ENCODE assay signal across 9 cellular contexts in the genomic region with DNA sequence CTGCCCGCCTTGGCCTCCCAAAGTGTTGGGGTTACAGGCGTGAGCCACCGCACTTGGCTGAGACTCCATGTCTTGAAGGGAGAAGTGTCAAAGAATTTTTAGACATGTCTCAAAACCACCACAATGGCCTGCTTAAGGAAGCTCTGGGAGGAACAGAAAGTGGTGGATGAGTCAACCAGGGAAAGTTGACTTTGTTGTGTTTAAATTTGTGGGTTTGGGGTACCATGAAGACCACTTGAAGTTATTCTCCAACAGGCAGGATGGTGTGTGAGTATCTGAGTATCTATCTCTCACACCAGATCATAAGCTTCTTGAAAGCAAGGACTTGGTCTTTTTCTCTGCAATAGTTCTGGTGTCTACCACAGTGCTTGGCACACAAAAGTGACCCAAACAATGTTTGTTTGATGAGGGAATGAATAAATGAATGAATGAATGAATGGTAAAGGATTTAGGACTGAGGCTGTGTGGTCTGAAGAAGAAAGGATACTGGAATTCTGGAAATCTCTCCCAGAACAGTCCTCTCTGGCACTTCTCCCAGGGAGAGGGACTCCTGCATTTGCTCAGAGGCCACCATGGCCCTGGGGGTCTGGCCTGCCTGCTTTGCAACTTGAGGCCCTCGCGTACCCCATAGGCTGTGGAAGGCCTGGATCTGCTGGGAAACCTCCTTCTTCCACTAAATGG.
DNase-seq lines count a peak whose midpoint lies in the region; ATAC-seq and TF ChIP-seq lines count a peak whose summit lies in the region.
"Had no signal": no experiment of that assay in that cellular context is flagged by ENCODE, and none has a peak within 500 bp of the region (broad histone marks: within the 10 kb centered on the region; RNA-seq: fewer than 3 reads in every experiment).

No MANE protein-coding gene starts in this region.

- BruUV-seq in OCI-LY7 (replicated peaks; lab: Mats Ljungman, UMichigan) = TSS peak; percentile 79

- no peak overlapping the region for H3K4me3 Mint-ChIP-seq in nephron progenitor cell

- H3K36me3 Mint-ChIP-seq in nephron progenitor cell (ENCODE audit: low read depth) = no peaks in the 10 kb centered on the region

- no peaks in the 10 kb centered on the region for H3K9me3 Mint-ChIP-seq in nephron progenitor cell

- CTCF ChIA-PET in OCI-LY7 (lab: Charles Lee; ENCODE audit: unreplicated experiment) = interaction anchor here (0.7 to 4.5 kb wide), 13 partner anchors 13 to 184 kb away, joined by 3 to 48 read pairs (median 6); no protein-coding TSS in a partner anchor

- H3K4me1 ChIP-seq in OCI-LY7 (ENCODE audit: insufficient read depth, low read length, poor library complexity, severe bottlenecking) = peaks cover 96% of the 10 kb centered on the region

- H3K79me2 ChIP-seq in OCI-LY7 (ENCODE audit: insufficient read depth, low read depth, low read length) = no peaks in the 10 kb centered on the region

- no peaks in the 10 kb centered on the region for H3K36me3 ChIP-seq in OCI-LY7 (ENCODE audit: insufficient read depth, low read length)

- H3K4me3 ChIP-seq in OCI-LY7 (ENCODE audit: low read depth, low read length, poor library complexity, severe bottlenecking) = peak overlapping the region; percentile 35

- POLR2A ChIA-PET in OCI-LY7 (lab: Charles Lee) = interaction anchor here (0.6 to 12.3 kb wide), 22 partner anchors 9 to 184 kb away, joined by 3 to 358 read pairs (median 7); no protein-coding TSS in a partner anchor

- H3K27ac Mint-ChIP-seq in nephron progenitor cell = peak overlapping the region; percentile 96

- no peaks in the 10 kb centered on the region for H4K20me1 ChIP-seq in OCI-LY7 (ENCODE audit: insufficient read depth, low read length)

- H3K9me2 ChIP-seq in OCI-LY7 (ENCODE audit: insufficient read depth, low read length) = no peaks in the 10 kb centered on the region

- TF ChIP-seq CTCF in OCI-LY7 (conservative IDR thresholded peaks at IDR 0.05; ENCODE audit: low read length) (no peak), nephron progenitor cell (IDR thresholded peaks at IDR 0.05) (no peak)

- H3K27ac ChIP-seq in OCI-LY7 (ENCODE audit: low read depth, low read length, poor library complexity, severe bottlenecking) = peak overlapping the region; percentile 98

- peaks cover 3% of the 10 kb centered on the region for H3K27me3 Mint-ChIP-seq in nephron progenitor cell (ENCODE audit: low read depth, poor library complexity)

- peak overlapping the region; percentile 64; the same call in 1 of the 2 replicates for H2AFZ ChIP-seq in OCI-LY7 (ENCODE audit: low read length)

- peaks cover 53% of the 10 kb centered on the region for H3K4me1 Mint-ChIP-seq in nephron progenitor cell

- peak overlapping the region; percentile 72 for H3K4me2 ChIP-seq in OCI-LY7 (ENCODE audit: low read length)

- ATAC-seq in GM18873 (IDR thresholded peaks at IDR 0.05; ENCODE audit: low FRiP score, unreplicated experiment) = peak; percentile 35
- ATAC-seq in HG02642 (IDR thresholded peaks at IDR 0.05; ENCODE audit: poor library complexity, unreplicated experiment) = peak; percentile 34
- no peak for ATAC-seq in HG03520 (IDR thresholded peaks at IDR 0.05; ENCODE audit: unreplicated experiment)
- ATAC-seq: HCT116 had no signal

- no peak for DNase-seq in OCI-LY7 (ENCODE audit: low spot score)
- no peak for DNase-seq in nephron progenitor cell
- DNase-seq in NCI-H2171 (lab: John Stamatoyannopoulos, UW) = no peak
- DNase-seq in HT-29 (ENCODE audit: low spot score) = no peak
- DNase-seq in SKM-1 (lab: John Stamatoyannopoulos, UW; ENCODE audit: unreplicated experiment) = no peak

- no peaks in the 10 kb centered on the region for H3K9me3 ChIP-seq in OCI-LY7 (ENCODE audit: low read length)

- intact Hi-C loops in OCI-LY7 (cut with micrococcal nuclease; ENCODE audit: unreplicated experiment) = loop anchor here (1.0 kb wide), 3 partner anchors 49 to 176 kb away; no protein-coding TSS in a partner anchor
